ENCODE assay signal across 16 cellular contexts in genomic region chr6:109291893-109292292, GRCh38.
"Had no signal": no experiment of that assay in that cellular context is flagged by ENCODE, and none has a peak within 500 bp of the region (broad histone marks: within the 10 kb centered on the region; RNA-seq: fewer than 3 reads in every experiment).

No MANE protein-coding gene starts in this region.

- DNase-seq: activated CD4-positive, alpha-beta T cell treated with anti-CD3 and anti-CD28 coated beads, Interleukin-2, amount 10 ng/mL, durations not matched to agents 7 days and 5 days; activated CD8-positive, alpha-beta memory T cell treated with anti-CD3 and anti-CD28 coated beads, Interleukin-2, amount 50 U/mL, for 48 hours; activated gamma-delta T cell; activated T-cell treated with anti-CD3 and anti-CD28 coated beads, Interleukin-2, amount 50 U/mL, for 72 hours; amygdala; body of pancreas; effector memory CD4-positive, alpha-beta T cell; foreskin melanocyte; immature natural killer cell; nephron progenitor cell; right lobe of liver; T-helper 9 cell; uterus had no signal

- H3K27ac Mint-ChIP-seq: activated CD4-positive, alpha-beta T cell treated with anti-CD3 and anti-CD28 coated beads, Interleukin-2, amount 10 ng/mL, durations not matched to agents 7 days and 5 days; activated naive CD4-positive, alpha-beta T cell treated with anti-CD3 and anti-CD28 coated beads, Interleukin-2, amount 50 U/mL, for 72 hours; activated T-cell treated with anti-CD3 and anti-CD28 coated beads, Interleukin-2, amount 50 U/mL, for 72 hours; immature natural killer cell; nephron progenitor cell; progenitor cell of endocrine pancreas had no signal

- H3K4me1 ChIP-seq: uterus had no signal

- H3K4me3 ChIP-seq: body of pancreas, right lobe of liver, uterus had no signal

- ATAC-seq: activated naive CD4-positive, alpha-beta T cell treated with anti-CD3 and anti-CD28 coated beads, Interleukin-2, amount 50 U/mL, for 72 hours; activated T-cell treated with anti-CD3 and anti-CD28 coated beads, Interleukin-2, amount 50 U/mL, for 72 hours; body of pancreas had no signal

- H3K9me3 ChIP-seq: body of pancreas, right lobe of liver, uterus had no signal

- H3K27me3 ChIP-seq: body of pancreas, right lobe of liver, uterus had no signal

- H3K36me3 ChIP-seq: right lobe of liver, uterus had no signal

- H3K4me3 Mint-ChIP-seq: activated CD4-positive, alpha-beta T cell treated with anti-CD3 and anti-CD28 coated beads, Interleukin-2, amount 10 ng/mL, durations not matched to agents 7 days and 5 days; activated T-cell treated with anti-CD3 and anti-CD28 coated beads, Interleukin-2, amount 50 U/mL, for 72 hours; central memory CD8-positive, alpha-beta T cell; immature natural killer cell; nephron progenitor cell had no signal

- H3K4me1 Mint-ChIP-seq: activated CD4-positive, alpha-beta T cell treated with anti-CD3 and anti-CD28 coated beads, Interleukin-2, amount 10 ng/mL, durations not matched to agents 7 days and 5 days; central memory CD8-positive, alpha-beta T cell; immature natural killer cell had no signal

- H3K27ac ChIP-seq: body of pancreas, right lobe of liver, uterus had no signal

- H3K9me3 Mint-ChIP-seq: activated CD4-positive, alpha-beta T cell treated with anti-CD3 and anti-CD28 coated beads, Interleukin-2, amount 10 ng/mL, durations not matched to agents 7 days and 5 days; activated naive CD4-positive, alpha-beta T cell treated with anti-CD3 and anti-CD28 coated beads, Interleukin-2, amount 50 U/mL, for 72 hours; activated T-cell treated with anti-CD3 and anti-CD28 coated beads, Interleukin-2, amount 50 U/mL, for 72 hours; central memory CD8-positive, alpha-beta T cell; nephron progenitor cell had no signal

- H3K36me3 Mint-ChIP-seq: activated naive CD4-positive, alpha-beta T cell treated with anti-CD3 and anti-CD28 coated beads, Interleukin-2, amount 50 U/mL, for 72 hours had no signal
